In the genomic region with DNA sequence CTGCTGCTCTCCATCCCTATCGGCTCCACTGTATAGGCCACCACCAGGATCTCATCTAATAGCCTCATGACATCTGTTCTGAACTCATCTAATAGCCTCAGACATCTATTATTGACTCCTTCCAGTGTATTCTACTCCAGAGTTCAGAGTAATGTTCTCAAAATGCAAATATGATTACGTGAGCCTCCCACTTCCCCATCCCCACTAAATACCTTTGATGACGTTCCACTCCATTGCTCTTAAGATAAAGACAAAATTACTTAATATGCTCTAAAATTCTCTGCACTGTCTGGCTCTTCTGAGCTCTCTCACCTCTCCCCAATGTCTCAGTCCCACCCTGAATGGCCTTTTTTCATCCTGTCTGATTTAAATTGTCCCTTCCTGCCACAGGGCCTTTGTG, we compare ENCODE assay signal across 22 cellular contexts.
DNase-seq lines count a peak whose midpoint lies in the region; ATAC-seq, FAIRE-seq and TF ChIP-seq lines count a peak whose summit lies in the region.
"Had no signal": no experiment of that assay in that cellular context is flagged by ENCODE, and none has a peak within 500 bp of the region (broad histone marks: within the 10 kb centered on the region; RNA-seq: fewer than 3 reads in every experiment).

No MANE protein-coding gene starts in this region.

- peak; percentile 3 for DNase-seq in GM10248 (ENCODE audit: extremely low spot score)
- no peak for DNase-seq in GM12878 (ENCODE audit: low read depth, low spot score)
- no peak for DNase-seq in NCI-H2227 (lab: John Stamatoyannopoulos, UW; ENCODE audit: unreplicated experiment)
- no peak for DNase-seq in NCI-H1694 treated with DMSO at 0.1 percent for 48 hours (lab: John Stamatoyannopoulos, UW)
- DNase-seq in NCI-H2081 (lab: John Stamatoyannopoulos, UW), result no peak
- DNase-seq: 8988T; C1 segment of cervical spinal cord; CD4-positive, CD25-positive, alpha-beta regulatory T cell; CD8-positive, alpha-beta memory T cell; COR-L47; DMS 273 treated with DMSO at 0.1 percent for 48 hours; DMS53; DND-41; EL; GM23248; IMR-90 had no signal

- TF ChIP-seq EP300 in GM12878 (IDR thresholded peaks at IDR 0.05; ENCODE audit: borderline replicate concordance in 1 of 2, control insufficient read depth in 1 of 2, low read depth in 2 of 2, low read length in 2 of 2), result no peak

- intact Hi-C loops in GM12878 (cut with micrococcal nuclease; ENCODE audit: unreplicated experiment), result no loop called here

- no peaks in the 10 kb centered on the region for H3K79me2 ChIP-seq in GM12878 (ENCODE audit: control insufficient read depth, insufficient read depth, low read length)

- no peak for TF ChIP-seq RAD21 in GM12878 (IDR thresholded peaks at IDR 0.05; ENCODE audit: insufficient read depth, low read depth, low read length)

- H3K27ac ChIP-seq in BLaER1, result no peak overlapping the region
- H3K27ac ChIP-seq in GM12878 (ENCODE audit: control insufficient read depth, insufficient read depth), result no peak overlapping the region
- H3K27ac ChIP-seq: GM23248, HL-60 had no signal

- H3K9me3 ChIP-seq in BLaER1 (no peaks in the 10 kb centered on the region), GM12878 (replicated peaks; ENCODE audit: control insufficient read depth, insufficient read depth, low read length) (no peaks in the 10 kb centered on the region; the same call in 2 of the 3 replicates)
- H3K9me3 ChIP-seq: HAP-1 had no signal

- POLR2A ChIA-PET in GM10248 (lab: Yijun Ruan, JAX), result no interaction called here
- POLR2A ChIA-PET in GM12878 (lab: Charles Lee), result no interaction called here

- CTCF ChIA-PET in GM10248 (lab: Yijun Ruan, JAX) (interaction anchor here (1.2 to 12.6 kb wide), 3 partner anchors 9 to 26 kb away, joined by 3 to 131 read pairs (median 14); no protein-coding TSS in a partner anchor), GM12878 (lab: Yijun Ruan, JAX) (no interaction called here)

- H3K9ac ChIP-seq in BLaER1 (no peak overlapping the region), GM12878 (ENCODE audit: control insufficient read depth, insufficient read depth, low read length) (no peak overlapping the region)
- H3K9ac ChIP-seq: GM23248 had no signal

- no peak for TF ChIP-seq POLR2A in GM12878 (IDR thresholded peaks at IDR 0.05; ENCODE audit: low read depth, low read length)

- ATAC-seq in GM21576 (IDR thresholded peaks at IDR 0.05; ENCODE audit: unreplicated experiment) (peak; percentile 32), GM12878 (no peak), HG02571 (IDR thresholded peaks at IDR 0.05; ENCODE audit: unreplicated experiment) (no peak)
- ATAC-seq: K562 had no signal

- in situ Hi-C loops in GM12878 (cut with MboI), result no loop called here

- H3K27me3 ChIP-seq in BLaER1 (no peaks in the 10 kb centered on the region), GM12878 (replicated peaks in 1 of 2; ENCODE audit: control insufficient read depth in 2 of 2, insufficient read depth in 2 of 2, low read length in 1 of 2) (no peaks in the 10 kb centered on the region)

- RAD21 ChIA-PET in GM12878 (lab: Charles Lee; ENCODE audit: unreplicated experiment), result no interaction called here

- H3K36me3 ChIP-seq in BLaER1, result no peaks in the 10 kb centered on the region
- H3K36me3 ChIP-seq in GM12878 (ENCODE audit: control insufficient read depth in 2 of 2, insufficient read depth in 2 of 2, low read length in 1 of 2), result no peaks in the 10 kb centered on the region
- H3K36me3 ChIP-seq: HAP-1 had no signal

- TF ChIP-seq CTCF in GM10248 (IDR thresholded peaks at IDR 0.05; ENCODE audit: control extremely low read depth, extremely low read depth, low read depth, missing control alignments) (no peak), GM12878 (IDR thresholded peaks at IDR 0.05 in 2 of 3, conservative IDR thresholded peaks at IDR 0.05 in 1 of 3; ENCODE audit: control insufficient read depth in 2 of 3, extremely low read depth in 1 of 3, insufficient read depth in 1 of 3, low read depth in 3 of 3, low read length in 3 of 3) (no peak)

- 50% methylated on average over 3 of the region's 3 CpGs for WGBS in GM12878 (ENCODE audit: insufficient coverage, insufficient replicate concordance, low lambda C conversion rate, missing lambda C conversion rate)

- H3K4me1 ChIP-seq in BLaER1 (peaks cover 11% of the 10 kb centered on the region), GM12878 (ENCODE audit: control insufficient read depth, insufficient read depth, low read length) (peaks cover 10% of the 10 kb centered on the region)
- H3K4me1 ChIP-seq: HAP-1 had no signal

- H3K4me2 ChIP-seq in BLaER1, result peak overlapping the region; percentile 23
- no peak overlapping the region for H3K4me2 ChIP-seq in GM12878 (ENCODE audit: control insufficient read depth, insufficient read depth)

- H2AFZ ChIP-seq in GM12878 (ENCODE audit: control insufficient read depth, low read depth, low read length), result no peak overlapping the region
- H2AFZ ChIP-seq: GM23248 had no signal

- no peaks in the 10 kb centered on the region for H4K20me1 ChIP-seq in BLaER1
- H4K20me1 ChIP-seq in GM12878 (ENCODE audit: control insufficient read depth, insufficient read depth), result no peaks in the 10 kb centered on the region

- H3K4me3 ChIP-seq in BLaER1 (no peak overlapping the region), GM12878 (no peak overlapping the region)
- H3K4me3 ChIP-seq: GM23248, HAP-1, K562 had no signal

- no peak for FAIRE-seq in GM12878 (lab: Jason Lieb, UNC)
- FAIRE-seq: K562 had no signal

- no TSS peak for BruUV-seq in GM12878 (replicated peaks; lab: Mats Ljungman, UMichigan)

- SMC1A ChIA-PET in GM12878 (lab: Charles Lee; ENCODE audit: uncharacterized antibody, unreplicated experiment), result interaction anchor here (0.7 kb wide), 1 partner anchor 1025 kb away, joined by 3 read pairs; no protein-coding TSS in a partner anchor

TF ChIP-seq in GM12878, 131 proteins besides CTCF, POLR2A, EP300 and RAD21 (continues in another document):
- TF ChIP-seq, protein P1, sequence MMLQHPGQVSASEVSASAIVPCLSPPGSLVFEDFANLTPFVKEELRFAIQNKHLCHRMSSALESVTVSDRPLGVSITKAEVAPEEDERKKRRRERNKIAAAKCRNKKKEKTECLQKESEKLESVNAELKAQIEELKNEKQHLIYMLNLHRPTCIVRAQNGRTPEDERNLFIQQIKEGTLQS (IDR thresholded peaks at IDR 0.05; ENCODE audit: borderline replicate concordance, extremely low read depth, low read depth, low read length), result no peak
- TF ChIP-seq CREM (IDR thresholded peaks at IDR 0.05; ENCODE audit: low read depth) (peak; percentile 14; the same call in 1 of the 2 replicates), SPI1 (IDR thresholded peaks at IDR 0.05; ENCODE audit: borderline replicate concordance, insufficient read depth, low read depth, low read length) (peak; percentile 51; the same call in 1 of the 2 replicates), MTA3 (IDR thresholded peaks at IDR 0.05; ENCODE audit: borderline replicate concordance, low read length) (no peak), EGR1 (IDR thresholded peaks at IDR 0.05; ENCODE audit: borderline replicate concordance in 1 of 2, low read depth in 2 of 2, low read length in 2 of 2) (no peak), SMAD1 (IDR thresholded peaks at IDR 0.05; ENCODE audit: low read depth, partially characterized antibody) (no peak), GATAD2B (conservative IDR thresholded peaks at IDR 0.05; ENCODE audit: low read depth) (no peak), IKZF1 (conservative IDR thresholded peaks at IDR 0.05) (no peak), TAF1 (IDR thresholded peaks at IDR 0.05; ENCODE audit: borderline replicate concordance, low read depth, low read length) (no peak)
- TF ChIP-seq, protein P2, sequence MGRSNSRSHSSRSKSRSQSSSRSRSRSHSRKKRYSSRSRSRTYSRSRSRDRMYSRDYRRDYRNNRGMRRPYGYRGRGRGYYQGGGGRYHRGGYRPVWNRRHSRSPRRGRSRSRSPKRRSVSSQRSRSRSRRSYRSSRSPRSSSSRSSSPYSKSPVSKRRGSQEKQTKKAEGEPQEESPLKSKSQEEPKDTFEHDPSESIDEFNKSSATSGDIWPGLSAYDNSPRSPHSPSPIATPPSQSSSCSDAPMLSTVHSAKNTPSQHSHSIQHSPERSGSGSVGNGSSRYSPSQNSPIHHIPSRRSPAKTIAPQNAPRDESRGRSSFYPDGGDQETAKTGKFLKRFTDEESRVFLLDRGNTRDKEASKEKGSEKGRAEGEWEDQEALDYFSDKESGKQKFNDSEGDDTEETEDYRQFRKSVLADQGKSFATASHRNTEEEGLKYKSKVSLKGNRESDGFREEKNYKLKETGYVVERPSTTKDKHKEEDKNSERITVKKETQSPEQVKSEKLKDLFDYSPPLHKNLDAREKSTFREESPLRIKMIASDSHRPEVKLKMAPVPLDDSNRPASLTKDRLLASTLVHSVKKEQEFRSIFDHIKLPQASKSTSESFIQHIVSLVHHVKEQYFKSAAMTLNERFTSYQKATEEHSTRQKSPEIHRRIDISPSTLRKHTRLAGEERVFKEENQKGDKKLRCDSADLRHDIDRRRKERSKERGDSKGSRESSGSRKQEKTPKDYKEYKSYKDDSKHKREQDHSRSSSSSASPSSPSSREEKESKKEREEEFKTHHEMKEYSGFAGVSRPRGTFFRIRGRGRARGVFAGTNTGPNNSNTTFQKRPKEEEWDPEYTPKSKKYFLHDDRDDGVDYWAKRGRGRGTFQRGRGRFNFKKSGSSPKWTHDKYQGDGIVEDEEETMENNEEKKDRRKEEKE (IDR thresholded peaks at IDR 0.05), result no peak
